Comparison of ENCODE assay signal across 1 cellular context in genomic region chr22:42964994-42965699, GRCh38.
TF ChIP-seq lines count a peak whose summit lies in the region.

No MANE protein-coding gene starts in this region.

TF ChIP-seq in HEK293, 187 proteins besides CTCF, POLR2A, EP300 and RAD21 (continued from another document and continues in another):
- TF ChIP-seq HIC1 (tag by site-specific recombination; IDR thresholded peaks at IDR 0.05) (peak; percentile 58), ZNF202 (tag by site-specific recombination; IDR thresholded peaks at IDR 0.05; ENCODE audit: borderline replicate concordance) (no peak), ZNF596 (tag by site-specific recombination; IDR thresholded peaks at IDR 0.05) (peak; percentile 53; the same call in 1 of the 2 replicates), ZNF311 (tag by site-specific recombination; IDR thresholded peaks at IDR 0.05; ENCODE audit: borderline replicate concordance) (no peak), PRDM1 (tag by site-specific recombination; IDR thresholded peaks at IDR 0.05) (peak; percentile 76), SALL2 (tag by site-specific recombination; IDR thresholded peaks at IDR 0.05; ENCODE audit: borderline replicate concordance) (no peak), ZNF416 (tag by site-specific recombination; IDR thresholded peaks at IDR 0.05) (no peak), ZNF555 (tag by site-specific recombination; conservative IDR thresholded peaks at IDR 0.05) (no peak), REPIN1 (tag by site-specific recombination; IDR thresholded peaks at IDR 0.05; ENCODE audit: low read depth) (no peak), ZSCAN18 (tag by site-specific recombination; IDR thresholded peaks at IDR 0.05) (no peak), ZNF701 (tag by site-specific recombination; IDR thresholded peaks at IDR 0.05) (no peak), IKZF3 (tag by site-specific recombination; IDR thresholded peaks at IDR 0.05) (peak; percentile 93), ZNF707 (tag by site-specific recombination; IDR thresholded peaks at IDR 0.05) (no peak), ZFP41 (tag by site-specific recombination; IDR thresholded peaks at IDR 0.05; ENCODE audit: borderline replicate concordance) (no peak), ZNF169 (tag by site-specific recombination; IDR thresholded peaks at IDR 0.05) (no peak), ZBTB21 (tag by site-specific recombination; IDR thresholded peaks at IDR 0.05) (peak; percentile 27; the same call in 1 of the 2 replicates), HOXD13 (CRISPR knock-in tag; IDR thresholded peaks at IDR 0.05; ENCODE audit: borderline replicate concordance) (0 out of 2 replicates have a peak, but pooled peaks have one; percentile 12), ZBTB10 (tag by site-specific recombination; IDR thresholded peaks at IDR 0.05) (no peak), GLI4 (tag by site-specific recombination; IDR thresholded peaks at IDR 0.05) (no peak), ZNF558 (tag by site-specific recombination; IDR thresholded peaks at IDR 0.05) (peak; percentile 66; the same call in 1 of the 2 replicates), OSR2 (tag by site-specific recombination; IDR thresholded peaks at IDR 0.05) (peak; percentile 97), ZNF837 (tag by site-specific recombination; IDR thresholded peaks at IDR 0.05) (no peak), ZNF785 (tag by site-specific recombination; IDR thresholded peaks at IDR 0.05) (no peak), SP2 (tag by site-specific recombination; IDR thresholded peaks at IDR 0.05) (peak; percentile 41), ZNF518A (tag by site-specific recombination; conservative IDR thresholded peaks at IDR 0.05; ENCODE audit: low read depth) (no peak), ZNF654 (tag by site-specific recombination; IDR thresholded peaks at IDR 0.05; ENCODE audit: low read depth) (no peak), KLF1 (tag by site-specific recombination; IDR thresholded peaks at IDR 0.05) (peak; percentile 98), SP3 (tag by site-specific recombination; IDR thresholded peaks at IDR 0.05) (no peak), ZNF175 (tag by site-specific recombination; IDR thresholded peaks at IDR 0.05) (no peak), EGR2 (tag by site-specific recombination; IDR thresholded peaks at IDR 0.05; ENCODE audit: low read depth) (no peak), ZNF394 (tag by site-specific recombination; IDR thresholded peaks at IDR 0.05; ENCODE audit: borderline replicate concordance) (peak; percentile 49; the same call in 1 of the 2 replicates), ZFHX2 (tag by site-specific recombination; conservative IDR thresholded peaks at IDR 0.05) (no peak; the same call in 1 of the 2 replicates), INSM2 (tag by site-specific recombination; IDR thresholded peaks at IDR 0.05) (peak; percentile 93), ZNF530 (tag by site-specific recombination; IDR thresholded peaks at IDR 0.05; ENCODE audit: low read depth) (no peak), HOXC10 (CRISPR knock-in tag; IDR thresholded peaks at IDR 0.05) (no peak), ELK4 (IDR thresholded peaks at IDR 0.05; ENCODE audit: borderline replicate concordance, low read depth, low read length) (no peak), ZNF626 (tag by site-specific recombination; IDR thresholded peaks at IDR 0.05) (no peak), ZNF2 (tag by site-specific recombination; IDR thresholded peaks at IDR 0.05) (peak; percentile 59; the same call in 1 of the 2 replicates), ZBTB20 (tag by site-specific recombination; IDR thresholded peaks at IDR 0.05) (no peak), ZBTB44 (tag by site-specific recombination; IDR thresholded peaks at IDR 0.05) (peak; percentile 69; the same call in 1 of the 2 replicates), BCL11A (tag by site-specific recombination; IDR thresholded peaks at IDR 0.05; ENCODE audit: low read depth) (peak; percentile 78), ZNF488 (tag by site-specific recombination; IDR thresholded peaks at IDR 0.05) (0 out of 2 replicates have a peak, but pooled peaks have one; percentile 26), ZNF585B (tag by site-specific recombination; IDR thresholded peaks at IDR 0.05) (no peak), ZNF548 (tag by site-specific recombination; IDR thresholded peaks at IDR 0.05) (no peak), RBAK (tag by site-specific recombination; IDR thresholded peaks at IDR 0.05) (no peak), YY1 (tag by site-specific recombination; IDR thresholded peaks at IDR 0.05) (no peak), ZBTB7A (tag by site-specific recombination; IDR thresholded peaks at IDR 0.05; ENCODE audit: low read depth) (no peak), ZNF214 (tag by site-specific recombination; IDR thresholded peaks at IDR 0.05; ENCODE audit: borderline replicate concordance) (no peak)
